23 cellular contexts compared by ENCODE assay signal in the genomic region with DNA sequence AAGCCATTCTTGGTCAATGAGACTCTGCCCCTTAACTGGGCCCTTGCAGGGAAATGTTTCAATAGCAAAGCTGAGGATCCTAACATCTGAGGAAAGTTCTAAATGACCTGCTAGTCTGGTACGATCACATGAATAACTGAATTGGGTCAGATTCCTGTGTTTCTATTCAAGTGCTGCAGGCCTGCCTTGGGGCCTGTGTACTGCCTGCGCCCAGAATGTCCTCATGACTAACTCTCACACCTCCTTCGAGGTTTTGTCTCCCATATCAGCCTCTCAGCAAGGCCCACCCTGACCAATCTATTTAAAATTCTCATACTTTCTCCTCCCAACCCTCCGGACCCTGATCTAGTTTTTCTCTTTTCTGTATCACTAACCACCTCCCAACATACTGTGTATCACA. TPM values are rescaled to one million over a fixed set of nuclear protein-coding genes. Genes with fewer than 3 reads are reported as not detected.
DNase-seq lines count a peak whose midpoint lies in the region; ATAC-seq, FAIRE-seq and TF ChIP-seq lines count a peak whose summit lies in the region.
"Had no signal": no experiment of that assay in that cellular context is flagged by ENCODE, and none has a peak within 500 bp of the region (broad histone marks: within the 10 kb centered on the region; RNA-seq: fewer than 3 reads in every experiment).

No MANE protein-coding gene starts in this region.

- H3K4me1 Mint-ChIP-seq in immature natural killer cell (peaks cover 68 to 82% of the 10 kb centered on the region in 2 donors), Calu3 (ENCODE audit: low read depth, unreplicated experiment) (peaks cover 33% of the 10 kb centered on the region)
- H3K4me1 Mint-ChIP-seq in stimulated activated naive B cell treated with anti-CD40 and anti-IgM and Interleukin-4, amounts not matched to agents 10 μg/mL and 1 μg/mL and 100 μg/mL, for 72 hours, result peaks cover 45 to 68% of the 10 kb centered on the region in 2 donors

- H4K20me1 ChIP-seq in OCI-LY7 (ENCODE audit: insufficient read depth, low read length), result no peaks in the 10 kb centered on the region

- BruUV-seq in OCI-LY7 (replicated peaks; lab: Mats Ljungman, UMichigan) (no TSS peak), Calu3 (replicated peaks; lab: Mats Ljungman, UMichigan) (no TSS peak)

- H3K36me3 ChIP-seq in cardiac muscle cell (no peaks in the 10 kb centered on the region), OCI-LY7 (ENCODE audit: insufficient read depth, low read length) (no peaks in the 10 kb centered on the region), pancreas (no peaks in the 10 kb centered on the region)
- H3K36me3 ChIP-seq: breast epithelium, HAP-1, prostate gland had no signal

- H3K79me2 ChIP-seq in OCI-LY7 (ENCODE audit: insufficient read depth, low read depth, low read length), result peaks cover 64% of the 10 kb centered on the region

- intact Hi-C loops in left cardiac atrium (cut with DNase I) (loop anchor here in 1 of 2 donors (5.0 kb wide), 1 partner anchor 69 kb away; no protein-coding TSS in a partner anchor), OCI-LY7 (cut with micrococcal nuclease; ENCODE audit: unreplicated experiment) (no loop called here), Calu3 (cut with micrococcal nuclease; ENCODE audit: unreplicated experiment) (no loop called here), pancreas (cut with DNase I) (no loop called here)

- no peaks in the 10 kb centered on the region for H3K27me3 ChIP-seq in cardiac muscle cell
- H3K27me3 ChIP-seq in pancreas, result no peaks in the 10 kb centered on the region
- H3K27me3 ChIP-seq: breast epithelium had no signal

- TF ChIP-seq CTCF in cardiac muscle cell (IDR thresholded peaks at IDR 0.05; ENCODE audit: low read depth, low read length), result no peak
- no peak for TF ChIP-seq CTCF in OCI-LY7 (conservative IDR thresholded peaks at IDR 0.05; ENCODE audit: low read length)
- no peak for TF ChIP-seq CTCF in Calu3 (IDR thresholded peaks at IDR 0.05; ENCODE audit: unreplicated experiment)
- TF ChIP-seq CTCF in pancreas (IDR thresholded peaks at IDR 0.05), result no peak

- no peak for ATAC-seq in left cardiac atrium
- no peak for ATAC-seq in stimulated activated naive B cell treated with anti-CD40 and anti-IgM and Interleukin-4, amounts not matched to agents 10 μg/mL and 1 μg/mL and 100 μg/mL, for 72 hours (replicated peaks)
- no peak for ATAC-seq in pancreas
- ATAC-seq: naive thymus-derived CD8-positive, alpha-beta T cell; stimulated activated effector memory CD8-positive, alpha-beta T cell treated with anti-CD3 and anti-CD28 coated beads, Interleukin-12 subunit alpha, Interleukin-12 subunit beta, amount 100 ng/mL, for 72 hours had no signal

- H3K9me3 Mint-ChIP-seq in immature natural killer cell (no peaks in the 10 kb centered on the region), Calu3 (ENCODE audit: low read depth, unreplicated experiment) (no peaks in the 10 kb centered on the region)
- H3K9me3 Mint-ChIP-seq in stimulated activated naive B cell treated with anti-CD40 and anti-IgM and Interleukin-4, amounts not matched to agents 10 μg/mL and 1 μg/mL and 100 μg/mL, for 72 hours, result no peaks in the 10 kb centered on the region
- H3K9me3 Mint-ChIP-seq: activated naive CD8-positive, alpha-beta T cell treated with anti-CD3 and anti-CD28 coated beads, Interleukin-2, amount 10 ng/mL, durations not matched to agents 7 days and 5 days; activated T-cell treated with anti-CD3 and anti-CD28 coated beads, Interleukin-2, amount 50 U/mL, for 24 hours; naive thymus-derived CD8-positive, alpha-beta T cell; stimulated activated effector memory CD8-positive, alpha-beta T cell treated with anti-CD3 and anti-CD28 coated beads, Interleukin-12 subunit alpha, Interleukin-12 subunit beta, amount 100 ng/mL, for 72 hours; type B pancreatic cell had no signal

- H3K4me3 Mint-ChIP-seq in immature natural killer cell (peak overlapping the region; percentile 9 to 71 (median 10)), Calu3 (ENCODE audit: low read depth, unreplicated experiment) (no peak overlapping the region)
- H3K4me3 Mint-ChIP-seq in stimulated activated naive B cell treated with anti-CD40 and anti-IgM and Interleukin-4, amounts not matched to agents 10 μg/mL and 1 μg/mL and 100 μg/mL, for 72 hours, result no peak overlapping the region
- H3K4me3 Mint-ChIP-seq: activated naive CD8-positive, alpha-beta T cell treated with anti-CD3 and anti-CD28 coated beads, Interleukin-2, amount 10 ng/mL, durations not matched to agents 7 days and 5 days; activated T-cell treated with anti-CD3 and anti-CD28 coated beads, Interleukin-2, amount 50 U/mL, for 24 hours; naive thymus-derived CD8-positive, alpha-beta T cell; stimulated activated effector memory CD8-positive, alpha-beta T cell treated with anti-CD3 and anti-CD28 coated beads, Interleukin-12 subunit alpha, Interleukin-12 subunit beta, amount 100 ng/mL, for 72 hours; type B pancreatic cell had no signal

- H3K27me3 Mint-ChIP-seq in immature natural killer cell (ENCODE audit: low read depth in 3 of 3) (peaks cover 11 to 20% (median 13%) of the 10 kb centered on the region in 3 donors), Calu3 (ENCODE audit: unreplicated experiment) (no peaks in the 10 kb centered on the region)
- no peaks in the 10 kb centered on the region for H3K27me3 Mint-ChIP-seq in stimulated activated naive B cell treated with anti-CD40 and anti-IgM and Interleukin-4, amounts not matched to agents 10 μg/mL and 1 μg/mL and 100 μg/mL, for 72 hours
- H3K27me3 Mint-ChIP-seq: activated T-cell treated with anti-CD3 and anti-CD28 coated beads, Interleukin-2, amount 50 U/mL, for 24 hours; naive thymus-derived CD8-positive, alpha-beta T cell had no signal

- H3K27ac Mint-ChIP-seq in immature natural killer cell (peak overlapping the region; percentile 75 to 95 (median 91)), Calu3 (ENCODE audit: unreplicated experiment) (no peak overlapping the region)
- H3K27ac Mint-ChIP-seq in stimulated activated naive B cell treated with anti-CD40 and anti-IgM and Interleukin-4, amounts not matched to agents 10 μg/mL and 1 μg/mL and 100 μg/mL, for 72 hours, result peak overlapping the region; percentile 42
- H3K27ac Mint-ChIP-seq: activated naive CD8-positive, alpha-beta T cell treated with anti-CD3 and anti-CD28 coated beads, Interleukin-2, amount 10 ng/mL, durations not matched to agents 7 days and 5 days; activated T-cell treated with anti-CD3 and anti-CD28 coated beads, Interleukin-2, amount 50 U/mL, for 24 hours; stimulated activated effector memory CD8-positive, alpha-beta T cell treated with anti-CD3 and anti-CD28 coated beads, Interleukin-12 subunit alpha, Interleukin-12 subunit beta, amount 100 ng/mL, for 72 hours; type B pancreatic cell had no signal

- H3K4me2 ChIP-seq in OCI-LY7 (ENCODE audit: low read length), result peak overlapping the region; percentile 28; the same call in 1 of the 2 replicates

- POLR2A ChIA-PET in OCI-LY7 (lab: Charles Lee), result interaction anchor here (0.7 to 2.3 kb wide), 2 partner anchors 8 to 14 kb away, joined by 4 to 9 read pairs; no protein-coding TSS in a partner anchor

- FAIRE-seq in pancreas (lab: Jason Lieb, UNC), result no peak

- H3K4me3 ChIP-seq in cardiac muscle cell (no peak overlapping the region), OCI-LY7 (ENCODE audit: low read depth, low read length, poor library complexity, severe bottlenecking) (no peak overlapping the region), pancreas (no peak overlapping the region)
- H3K4me3 ChIP-seq: breast epithelium, HAP-1, prostate gland had no signal

- peaks cover 32% of the 10 kb centered on the region for H3K4me1 ChIP-seq in cardiac muscle cell (ENCODE audit: low read depth)
- H3K4me1 ChIP-seq in OCI-LY7 (ENCODE audit: insufficient read depth, low read length, poor library complexity, severe bottlenecking), result peaks cover 68% of the 10 kb centered on the region
- peaks cover 3 to 14% (median 7%) of the 10 kb centered on the region in 3 donors for H3K4me1 ChIP-seq in pancreas
- H3K4me1 ChIP-seq: prostate gland had no signal

- H3K36me3 Mint-ChIP-seq in immature natural killer cell (no peaks in the 10 kb centered on the region), Calu3 (ENCODE audit: insufficient read depth, unreplicated experiment) (peaks cover 26% of the 10 kb centered on the region)
- H3K36me3 Mint-ChIP-seq in stimulated activated naive B cell treated with anti-CD40 and anti-IgM and Interleukin-4, amounts not matched to agents 10 μg/mL and 1 μg/mL and 100 μg/mL, for 72 hours, result peaks cover 4 to 7% of the 10 kb centered on the region in 2 donors
- H3K36me3 Mint-ChIP-seq: naive thymus-derived CD8-positive, alpha-beta T cell; stimulated activated effector memory CD8-positive, alpha-beta T cell treated with anti-CD3 and anti-CD28 coated beads, Interleukin-12 subunit alpha, Interleukin-12 subunit beta, amount 100 ng/mL, for 72 hours; type B pancreatic cell had no signal

- CTCF ChIA-PET in OCI-LY7 (lab: Charles Lee; ENCODE audit: unreplicated experiment), result interaction anchor here (1.4 kb wide), 1 partner anchor 11 kb away, joined by 4 read pairs; no protein-coding TSS in a partner anchor
- CTCF ChIA-PET in Calu3 (lab: Charles Lee), result no interaction called here

- H3K9me2 ChIP-seq in OCI-LY7 (ENCODE audit: insufficient read depth, low read length), result no peaks in the 10 kb centered on the region

- H3K27ac ChIP-seq in cardiac muscle cell (peak overlapping the region; percentile 57), OCI-LY7 (ENCODE audit: low read depth, low read length, poor library complexity, severe bottlenecking) (no peak overlapping the region), pancreas (no peak overlapping the region)
- H3K27ac ChIP-seq: prostate gland, RWPE1 had no signal

- no peak for DNase-seq in cardiac muscle cell (ENCODE audit: low read depth in 1 of 2, low spot score in 1 of 2)
- no peak for DNase-seq in left cardiac atrium
- DNase-seq in OCI-LY7 (ENCODE audit: low spot score), result no peak
- no peak for DNase-seq in immature natural killer cell
- no peak for DNase-seq in stimulated activated naive B cell treated with anti-CD40 and anti-IgM and Interleukin-4, amounts not matched to agents 10 μg/mL and 1 μg/mL and 100 μg/mL, for 72 hours
- DNase-seq in NOMO-1 treated with dmso at 0.1 percent for 144 hours (lab: John Stamatoyannopoulos, UW; ENCODE audit: unreplicated experiment), result no peak
- DNase-seq in Calu3, result no peak
- DNase-seq in pancreas, result no peak
- DNase-seq: activated CD4-positive, alpha-beta T cell treated with anti-CD3 and anti-CD28 coated beads, Interleukin-2, amount 50 U/mL, for 48 hours; activated naive CD8-positive, alpha-beta T cell treated with anti-CD3 and anti-CD28 coated beads, Interleukin-2, amount 10 ng/mL, durations not matched to agents 7 days and 5 days; activated T-cell treated with anti-CD3 and anti-CD28 coated beads, Interleukin-2, amount 50 U/mL, for 24 hours; DMS79; glutamatergic neuron; naive thymus-derived CD8-positive, alpha-beta T cell; NCI-H1694; NCI-H2227 treated with DMSO at 0.1 percent for 48 hours; stimulated activated CD4-positive, alpha-beta T cell treated with anti-CD3 and anti-CD28 coated beads, Interleukin-12 subunit alpha, Interleukin-12 subunit beta, amount 100 ng/mL, for 4 hours had no signal

- 86 to 90% methylated on average over 4 of the region's 4 CpGs for WGBS in pancreas, 2 donors

- H3K9me3 ChIP-seq in cardiac muscle cell (ENCODE audit: low read depth) (no peaks in the 10 kb centered on the region), OCI-LY7 (ENCODE audit: low read length) (no peaks in the 10 kb centered on the region), pancreas (no peaks in the 10 kb centered on the region)
- H3K9me3 ChIP-seq: breast epithelium, HAP-1, prostate gland had no signal

- H2AFZ ChIP-seq in OCI-LY7 (ENCODE audit: low read length), result no peak overlapping the region

RNA-seq across cellular contexts. Expression of gene JAZF1, which starts 4.4 kb away (rescaled TPM):
- total RNA-seq in cardiac muscle cell, result 6.1 and 9.8 TPM in 2 replicates
- 11.3 and 12.3 TPM in 2 replicates for polyA plus RNA-seq in cardiac muscle cell
- 10 to 100 TPM; 20.0 to 21.3 TPM for total RNA-seq in left cardiac atrium
- total RNA-seq in OCI-LY7 (2014; rRNA removed; shearing (Covaris generic)), result 4.6 and 6.3 TPM in 2 replicates
- 25.0 and 33.9 TPM in 2 replicates for total RNA-seq in OCI-LY7 (2022)
- polyA plus RNA-seq in immature natural killer cell, result 10 to 100 TPM; 17.7 to 40.2 (median 25.9) TPM
- total RNA-seq in Calu3 (2022), result 8.6 and 10.7 TPM in 2 replicates
- total RNA-seq in pancreas, result 10 to 100 TPM in 2 of 6 donors, 1 to 10 TPM in 4; 4.3 to 13.9 (median 6.0) TPM
- 10 to 100 TPM in 1 of 2 donors, 1 to 10 TPM in 1; 4.0 to 13.1 TPM for polyA plus RNA-seq in pancreas

Comparison
In these comparisons a context has a peak if more than half of its experiments do, and no peak if none do; other contexts are left out.
1. H3K4me3 Mint-ChIP-seq: peak in immature natural killer cell (5 of 5); none in stimulated activated naive B cell treated with anti-CD40 and anti-IgM and Interleukin-4, amounts not matched to agents 10 μg/mL and 1 μg/mL and 100 μg/mL, for 72 hours (0 of 2) and Calu3 (single experiment).